Comparison of ENCODE assay signal across 10 cellular contexts in the genomic region with DNA sequence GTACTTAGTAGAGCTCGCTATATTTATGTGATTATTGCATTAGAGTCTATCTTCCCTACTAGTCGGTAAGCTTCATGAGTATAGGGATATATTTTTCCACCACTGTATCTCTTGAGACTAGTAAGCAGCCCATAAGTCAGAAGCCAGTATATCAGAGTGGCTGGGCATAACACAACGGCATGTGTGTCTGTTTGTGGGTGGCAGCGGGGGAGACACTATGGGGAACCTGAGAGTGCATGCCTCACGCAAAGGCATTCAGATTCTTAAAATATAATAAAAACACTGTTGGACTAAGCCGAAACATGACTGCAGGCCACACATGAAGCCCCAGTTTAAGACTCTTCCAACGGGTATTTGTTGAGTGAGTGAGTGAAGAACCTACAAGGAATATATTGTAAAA. TPM values are rescaled to one million over a fixed set of nuclear protein-coding genes. Genes with fewer than 3 reads are reported as not detected.
"Had no signal": no experiment of that assay in that cellular context is flagged by ENCODE, and none has a peak within 500 bp of the region (broad histone marks: within the 10 kb centered on the region; RNA-seq: fewer than 3 reads in every experiment).

No MANE protein-coding gene starts in this region.

- H3K9ac ChIP-seq: GM23248 had no signal

- H3K4me3 ChIP-seq: GM23248, HAP-1 had no signal

- H3K4me1 ChIP-seq: HAP-1 had no signal

- ATAC-seq: HCT116, HepG2 had no signal

- H3K9me3 ChIP-seq: HAP-1 had no signal

- H3K36me3 Mint-ChIP-seq: IgD-negative memory B cell had no signal

- H3K27ac ChIP-seq: GM23248, HL-60 had no signal

- H3K36me3 ChIP-seq: HAP-1 had no signal

- DNase-seq: GM23248, GOT3, H7 had no signal

- H3K9me3 Mint-ChIP-seq: IgD-negative memory B cell had no signal

- H3K4me3 Mint-ChIP-seq: IgD-negative memory B cell had no signal

- H3K27ac Mint-ChIP-seq: IgD-negative memory B cell had no signal

- H2AFZ ChIP-seq: GM23248 had no signal

RNA-seq across cellular contexts. Expression of gene KCNS1, which starts 8.0 kb away (rescaled TPM):
- total RNA-seq: H4, HepG2, HT1080 had no signal
- polyA plus RNA-seq: IgD-negative memory B cell had no signal

RNA-seq across cellular contexts. Expression of gene WFDC5, which starts 22.1 kb away (rescaled TPM):
- total RNA-seq: GM23248, H4, H7, HepG2, HT1080 had no signal
- polyA plus RNA-seq: GM23248, HepG2, IgD-negative memory B cell had no signal

RNA-seq across cellular contexts. Expression of gene WFDC12, which starts 31.4 kb away (rescaled TPM):
- total RNA-seq: GM23248, H4, H7, HepG2, HT1080 had no signal
- polyA plus RNA-seq: GM23248, HepG2, IgD-negative memory B cell had no signal
